Comparison of ENCODE assay signal across 10 cellular contexts in the genomic region with DNA sequence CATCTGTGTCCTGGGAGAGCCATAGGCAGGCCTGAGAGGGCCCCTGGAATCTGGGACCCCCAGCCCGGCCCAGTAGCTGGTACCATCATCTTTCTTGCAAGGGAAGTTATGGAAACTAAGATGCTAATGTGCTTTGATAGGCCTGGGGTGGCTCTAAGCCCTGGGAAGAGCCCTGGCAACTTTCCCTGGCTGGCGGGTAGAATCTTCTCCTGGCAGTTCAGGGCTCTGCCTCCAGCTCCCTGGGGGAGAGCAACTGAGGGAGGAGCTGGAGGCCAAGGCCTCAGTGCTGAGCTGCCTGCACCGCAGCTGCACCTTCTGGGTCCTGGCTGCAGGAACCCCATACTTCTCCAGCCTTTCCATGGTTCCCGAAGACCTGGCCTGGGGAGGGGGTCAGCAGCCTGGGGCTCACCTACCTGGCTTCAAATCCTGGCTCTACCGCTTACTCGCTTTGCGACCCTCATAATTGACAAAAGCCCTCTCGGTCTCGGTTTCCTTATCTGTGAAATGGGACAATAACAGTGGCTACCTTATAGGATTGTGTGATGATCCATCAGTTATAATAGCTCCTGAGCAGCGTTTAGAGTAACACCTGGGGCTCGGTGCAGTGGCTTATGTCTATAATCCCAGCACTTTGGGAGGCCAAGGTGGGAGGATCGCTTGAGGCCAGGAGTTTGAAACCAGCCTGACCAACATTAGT.
DNase-seq lines count a peak whose midpoint lies in the region; ATAC-seq, FAIRE-seq and TF ChIP-seq lines count a peak whose summit lies in the region.
"Had no signal": no experiment of that assay in that cellular context is flagged by ENCODE, and none has a peak within 500 bp of the region (broad histone marks: within the 10 kb centered on the region; RNA-seq: fewer than 3 reads in every experiment).

No MANE protein-coding gene starts in this region.

- DNase-seq in CD8-positive, alpha-beta memory T cell, result no peak
- DNase-seq in MCF 10A (ENCODE audit: unreplicated experiment) (no peak), HTR-8/SVneo (ENCODE audit: insufficient read length, low spot score) (no peak)
- DNase-seq in naive thymus-derived CD8-positive, alpha-beta T cell, result no peak
- DNase-seq in activated CD4-positive, alpha-beta T cell treated with anti-CD3 and anti-CD28 coated beads, Interleukin-2, amount 50 U/mL, for 48 hours, result no peak
- DNase-seq: GF-D8, SJCRH30 had no signal

- ATAC-seq in naive thymus-derived CD8-positive, alpha-beta T cell, result no peak
- ATAC-seq in GM21619 (IDR thresholded peaks at IDR 0.05; ENCODE audit: unreplicated experiment) (no peak), GM21515 (IDR thresholded peaks at IDR 0.05; ENCODE audit: unreplicated experiment) (no peak)

- BruUV-seq in MCF 10A (replicated peaks; lab: Mats Ljungman, UMichigan), result no TSS peak

- peaks cover 6 to 76% (median 21%) of the 10 kb centered on the region in 3 donors for H3K36me3 Mint-ChIP-seq in CD8-positive, alpha-beta memory T cell
- peaks cover 33% of the 10 kb centered on the region for H3K36me3 Mint-ChIP-seq in MCF 10A (ENCODE audit: insufficient read depth, unreplicated experiment)
- H3K36me3 Mint-ChIP-seq in naive thymus-derived CD8-positive, alpha-beta T cell, result peaks cover 0 to 62% (median 12%) of the 10 kb centered on the region in 3 donors

- H3K27me3 Mint-ChIP-seq in CD8-positive, alpha-beta memory T cell, result no peaks in the 10 kb centered on the region
- no peaks in the 10 kb centered on the region for H3K27me3 Mint-ChIP-seq in MCF 10A (ENCODE audit: insufficient read depth, unreplicated experiment)
- H3K27me3 Mint-ChIP-seq in naive thymus-derived CD8-positive, alpha-beta T cell, result no peaks in the 10 kb centered on the region

- H3K4me1 ChIP-seq in CD8-positive, alpha-beta memory T cell (ENCODE audit: insufficient read depth, low read length), result peaks cover 100% of the 10 kb centered on the region
- H3K4me1 ChIP-seq in Loucy (ENCODE audit: insufficient read depth, low read length, poor library complexity, severe bottlenecking), result peaks cover 50% of the 10 kb centered on the region

- no peak overlapping the region for H3K27ac ChIP-seq in CD8-positive, alpha-beta memory T cell (ENCODE audit: low read depth, low read length)
- H3K27ac ChIP-seq: SJCRH30 had no signal

- H3K36me3 ChIP-seq in CD8-positive, alpha-beta memory T cell (ENCODE audit: insufficient read depth, low read length), result peaks cover 25% of the 10 kb centered on the region
- peaks cover 58% of the 10 kb centered on the region; the same call in 1 of the 2 replicates for H3K36me3 ChIP-seq in Loucy (ENCODE audit: insufficient read depth, low read length)

- H3K4me2 ChIP-seq in Loucy (ENCODE audit: low read depth, low read length, poor library complexity, severe bottlenecking), result peak overlapping the region; percentile 47

- H3K4me1 Mint-ChIP-seq in CD8-positive, alpha-beta memory T cell, result peaks cover 92 to 98% (median 98%) of the 10 kb centered on the region in 3 donors
- H3K4me1 Mint-ChIP-seq in MCF 10A (ENCODE audit: insufficient read depth, unreplicated experiment), result peaks cover 82% of the 10 kb centered on the region
- peaks cover 70 to 100% (median 98%) of the 10 kb centered on the region in 4 donors for H3K4me1 Mint-ChIP-seq in naive thymus-derived CD8-positive, alpha-beta T cell

- no peak for FAIRE-seq in HTR-8/SVneo (lab: Jason Lieb, UNC)

- peak overlapping the region; percentile 25 to 92 (median 74) for H3K4me3 Mint-ChIP-seq in CD8-positive, alpha-beta memory T cell
- peak overlapping the region; percentile 47 for H3K4me3 Mint-ChIP-seq in MCF 10A (ENCODE audit: unreplicated experiment)
- H3K4me3 Mint-ChIP-seq in naive thymus-derived CD8-positive, alpha-beta T cell, result peak overlapping the region; percentile 28 to 90 (median 76)

- no peaks in the 10 kb centered on the region for H3K9me3 ChIP-seq in CD8-positive, alpha-beta memory T cell (ENCODE audit: low read length)
- no peaks in the 10 kb centered on the region for H3K9me3 ChIP-seq in Loucy (ENCODE audit: insufficient read depth, low read depth, low read length)
- H3K9me3 ChIP-seq: SJCRH30 had no signal

- H3K27me3 ChIP-seq in CD8-positive, alpha-beta memory T cell (ENCODE audit: insufficient read depth, low read length, poor library complexity, severe bottlenecking), result no peaks in the 10 kb centered on the region
- H3K27me3 ChIP-seq in Loucy (ENCODE audit: insufficient read depth, low read length, poor library complexity, severe bottlenecking), result no peaks in the 10 kb centered on the region
- H3K27me3 ChIP-seq: SJCRH30 had no signal

- no peaks in the 10 kb centered on the region for H3K9me3 Mint-ChIP-seq in CD8-positive, alpha-beta memory T cell
- peaks cover 8% of the 10 kb centered on the region for H3K9me3 Mint-ChIP-seq in MCF 10A (ENCODE audit: unreplicated experiment)
- peaks cover 0 to 10% (median 0%) of the 10 kb centered on the region in 9 donors for H3K9me3 Mint-ChIP-seq in naive thymus-derived CD8-positive, alpha-beta T cell

- CTCF ChIA-PET in CD8-positive, alpha-beta memory T cell (lab: Charles Lee), result interaction anchor here (0.9 to 3.5 kb wide), 13 partner anchors 9 to 133 kb away, joined by 3 to 22 read pairs (median 4); no protein-coding TSS in a partner anchor
- CTCF ChIA-PET in MCF 10A (lab: Yijun Ruan, JAX), result interaction anchor here (0.6 kb wide), 1 partner anchor 451 kb away, joined by 3 read pairs; no protein-coding TSS in a partner anchor

- H3K9ac ChIP-seq in Loucy (ENCODE audit: low read depth, low read length, poor library complexity, severe bottlenecking), result peak overlapping the region; percentile 36

- TF ChIP-seq CTCF in Loucy (conservative IDR thresholded peaks at IDR 0.05; ENCODE audit: low read length), result no peak
- TF ChIP-seq CTCF in MCF 10A (IDR thresholded peaks at IDR 0.05; ENCODE audit: unreplicated experiment), result no peak

- POLR2A ChIA-PET in CD8-positive, alpha-beta memory T cell (lab: Charles Lee), result interaction anchor here (0.6 to 2.0 kb wide), 8 partner anchors 8 to 147 kb away, joined by 3 to 9 read pairs (median 4); no protein-coding TSS in a partner anchor
- POLR2A ChIA-PET in MCF 10A (lab: Yijun Ruan, JAX), result interaction anchor here (0.7 to 8.4 kb wide), 9 partner anchors 23 to 219 kb away, joined by 3 to 167 read pairs (median 4); no protein-coding TSS in a partner anchor
- POLR2A ChIA-PET in naive thymus-derived CD8-positive, alpha-beta T cell (lab: Charles Lee), result interaction anchor here (0.8 to 9.9 kb wide), 15 partner anchors 8 to 143 kb away, joined by 3 to 304 read pairs (median 8); no protein-coding TSS in a partner anchor

- no peak overlapping the region for H2AFZ ChIP-seq in Loucy (ENCODE audit: low read length)

- peak overlapping the region; percentile 7 for H3K4me3 ChIP-seq in CD8-positive, alpha-beta memory T cell (ENCODE audit: low read length)
- H3K4me3 ChIP-seq in Loucy (ENCODE audit: low read length, poor library complexity, severe bottlenecking), result no peak overlapping the region
- H3K4me3 ChIP-seq: SJCRH30 had no signal

- H4K20me1 ChIP-seq in Loucy (ENCODE audit: insufficient read depth, low read length, poor library complexity, severe bottlenecking), result peaks cover 99% of the 10 kb centered on the region

- H3K9me2 ChIP-seq in Loucy (replicated peaks; ENCODE audit: low read depth, low read length), result no peaks in the 10 kb centered on the region

- H3K79me2 ChIP-seq in Loucy (ENCODE audit: insufficient read depth, low read length), result peaks cover 100% of the 10 kb centered on the region

- peak overlapping the region; percentile 88 to 98 (median 96) for H3K27ac Mint-ChIP-seq in CD8-positive, alpha-beta memory T cell
- peak overlapping the region; percentile 76 for H3K27ac Mint-ChIP-seq in MCF 10A (ENCODE audit: low read depth, unreplicated experiment)
- H3K27ac Mint-ChIP-seq in naive thymus-derived CD8-positive, alpha-beta T cell, result peak overlapping the region; percentile 91 to 98 (median 95)

- intact Hi-C loops in MCF 10A (cut with micrococcal nuclease), result no loop called here

- H3F3A ChIP-seq in Loucy (ENCODE audit: low read depth), result no peaks in the 10 kb centered on the region
